ENCODE assay signal across 8 cellular contexts in genomic region chr14:90495357-90496276, GRCh38.
DNase-seq lines count a peak whose midpoint lies in the region; ATAC-seq lines count a peak whose summit lies in the region.

No MANE protein-coding gene starts in this region.

- H3K9me3 ChIP-seq in T-helper 17 cell (ENCODE audit: control insufficient read depth, low read length, poor library complexity, severe bottlenecking) (no peaks in the 10 kb centered on the region), neuronal stem cell (replicated peaks in 1 of 2; ENCODE audit: control insufficient read depth in 2 of 2, insufficient read depth in 1 of 2, low read depth in 1 of 2, low read length in 2 of 2) (no peaks in the 10 kb centered on the region)
- H3K9me3 ChIP-seq in effector memory CD4-positive, alpha-beta T cell (ENCODE audit: control insufficient read depth, low read length) = no peaks in the 10 kb centered on the region

- H3K23ac ChIP-seq in neuronal stem cell (ENCODE audit: low read depth, low read length, poor library complexity) = no peak overlapping the region

- H2AFZ ChIP-seq in neuronal stem cell (ENCODE audit: low read length) = no peak overlapping the region

- no peak overlapping the region for H3K4ac ChIP-seq in neuronal stem cell (ENCODE audit: low read length)

- H4K8ac ChIP-seq in neuronal stem cell (ENCODE audit: low read depth, low read length) = no peak overlapping the region

- no CpG with 5 or more reads among the region's 12 CpGs for WGBS in neuronal stem cell (ENCODE audit: extremely low coverage in 2 of 2, insufficient read length in 2 of 2, insufficient replicate concordance in 1 of 2), 2 donors

- no peaks in the 10 kb centered on the region for H3K4me1 ChIP-seq in effector memory CD4-positive, alpha-beta T cell (ENCODE audit: control insufficient read depth, insufficient read depth, low read length, poor library complexity, severe bottlenecking)
- peaks cover 15 to 25% of the 10 kb centered on the region in 2 donors for H3K4me1 ChIP-seq in neuronal stem cell (ENCODE audit: control insufficient read depth in 2 of 2, insufficient read depth in 1 of 2, low read depth in 1 of 2, low read length in 2 of 2)

- H3K79me1 ChIP-seq in neuronal stem cell (ENCODE audit: low read depth, low read length) = peaks cover 1% of the 10 kb centered on the region

- peak; percentile 52 for ATAC-seq in T-helper 17 cell
- no peak for ATAC-seq in HG03354 (IDR thresholded peaks at IDR 0.05; ENCODE audit: poor library complexity, severe bottlenecking, unreplicated experiment)

- H2BK5ac ChIP-seq in neuronal stem cell (ENCODE audit: low read length) = no peak overlapping the region

- DNase-seq in AG08396 (ENCODE audit: low spot score) (peak; percentile 82), H7 (peak; percentile 90), T-helper 17 cell (peak in 1 of 3 donors; percentile 31), neuronal stem cell (ENCODE audit: low spot score) (peak; percentile 88), NCI-H446 (lab: John Stamatoyannopoulos, UW) (no peak), Ammon's horn (ENCODE audit: low spot score) (no peak)
- DNase-seq in effector memory CD4-positive, alpha-beta T cell = peak in 2 of 3 donors; percentile 9 to 17

- H3K4me3 Mint-ChIP-seq in T-helper 17 cell = no peak overlapping the region

- peaks cover 4% of the 10 kb centered on the region for H3K36me3 Mint-ChIP-seq in T-helper 17 cell (ENCODE audit: low read depth)

- H3K27me3 Mint-ChIP-seq in T-helper 17 cell = peaks cover 21% of the 10 kb centered on the region

- no peak overlapping the region for H2BK120ac ChIP-seq in neuronal stem cell (ENCODE audit: low read depth, low read length)

- no peaks in the 10 kb centered on the region for H3K36me3 ChIP-seq in H7 (replicated peaks; ENCODE audit: control insufficient read depth, insufficient read depth, low read length)
- H3K36me3 ChIP-seq in effector memory CD4-positive, alpha-beta T cell (ENCODE audit: control insufficient read depth, insufficient read depth, low read length) = no peaks in the 10 kb centered on the region
- no peaks in the 10 kb centered on the region for H3K36me3 ChIP-seq in neuronal stem cell (replicated peaks in 1 of 2; ENCODE audit: control insufficient read depth in 2 of 2, insufficient read depth in 2 of 2, low read length in 2 of 2)

- H4K91ac ChIP-seq in neuronal stem cell (ENCODE audit: low read depth, low read length, poor library complexity) = no peak overlapping the region

- H3K9ac ChIP-seq in neuronal stem cell (ENCODE audit: low read depth, low read length, poor library complexity) = no peak overlapping the region

- H2BK12ac ChIP-seq in neuronal stem cell (ENCODE audit: low read length) = no peak overlapping the region

- no peak overlapping the region for H2BK15ac ChIP-seq in neuronal stem cell (ENCODE audit: low read length)

- H3K4me2 ChIP-seq in neuronal stem cell (ENCODE audit: insufficient read depth, low read length, poor library complexity, severe bottlenecking) = no peak overlapping the region

- no peak overlapping the region for H3K27ac ChIP-seq in effector memory CD4-positive, alpha-beta T cell (ENCODE audit: insufficient read depth, low read length, poor library complexity, severe bottlenecking)
- H3K27ac ChIP-seq in neuronal stem cell (replicated peaks; ENCODE audit: low read length) = no peak overlapping the region

- no peak overlapping the region for H2AK5ac ChIP-seq in neuronal stem cell (ENCODE audit: low read depth, low read length)

- H3K14ac ChIP-seq in neuronal stem cell (ENCODE audit: low read length) = no peak overlapping the region

- H3K27ac Mint-ChIP-seq in T-helper 17 cell = no peak overlapping the region

- H3K18ac ChIP-seq in neuronal stem cell (ENCODE audit: low read length) = no peak overlapping the region

- H3K4me1 Mint-ChIP-seq in T-helper 17 cell = peaks cover 4% of the 10 kb centered on the region

- H3K4me3 ChIP-seq in H7 (ENCODE audit: insufficient read depth, low read depth, low read length) (no peak overlapping the region), neuronal stem cell (ENCODE audit: low read length in 2 of 2) (no peak overlapping the region)
- no peak overlapping the region for H3K4me3 ChIP-seq in effector memory CD4-positive, alpha-beta T cell (ENCODE audit: insufficient read depth, low read depth, low read length, poor library complexity, severe bottlenecking)

- H3K27me3 ChIP-seq in H7 (ENCODE audit: control insufficient read depth, insufficient read depth, low read length) (no peaks in the 10 kb centered on the region), neuronal stem cell (ENCODE audit: control insufficient read depth in 3 of 3, insufficient read depth in 3 of 3, low read depth in 1 of 3, low read length in 3 of 3) (no peaks in the 10 kb centered on the region)
- H3K27me3 ChIP-seq in effector memory CD4-positive, alpha-beta T cell (replicated peaks; ENCODE audit: control insufficient read depth, insufficient read depth, low read length, poor library complexity, severe bottlenecking) = peaks cover 2% of the 10 kb centered on the region

Comparison
In these comparisons a context has a peak if more than half of its experiments do, and no peak if none do; other contexts are left out.
1. DNase-seq: peak in AG08396 (single experiment), H7 (single experiment), effector memory CD4-positive, alpha-beta T cell (2 of 3) and neuronal stem cell (single experiment); none in NCI-H446 (0 of 2) and Ammon's horn (single experiment).